ENCODE assay signal across 9 cellular contexts in genomic region chr17:3963214-3964201, GRCh38. TPM values are rescaled to one million over a fixed set of nuclear protein-coding genes. Genes with fewer than 3 reads are reported as not detected.
DNase-seq lines count a peak whose midpoint lies in the region; ATAC-seq, FAIRE-seq and TF ChIP-seq lines count a peak whose summit lies in the region.
"Had no signal": no experiment of that assay in that cellular context is flagged by ENCODE, and none has a peak within 500 bp of the region (broad histone marks: within the 10 kb centered on the region; RNA-seq: fewer than 3 reads in every experiment).

No MANE protein-coding gene starts in this region.

- H3K36me3 Mint-ChIP-seq in activated naive CD4-positive, alpha-beta T cell treated with anti-CD3 and anti-CD28 coated beads, Interleukin-2, amount 50 U/mL, for 24 hours, result peaks cover 2% of the 10 kb centered on the region

- TF ChIP-seq CTCF in GM10266 (IDR thresholded peaks at IDR 0.05; ENCODE audit: control insufficient read depth, insufficient read depth, low read depth, missing control alignments) (no peak), RWPE2 (IDR thresholded peaks at IDR 0.05; ENCODE audit: poor library complexity, severe bottlenecking) (no peak), testis (IDR thresholded peaks at IDR 0.05) (no peak)

- intact Hi-C loops in testis (cut with DNase I; ENCODE audit: low total_unique reads), result no loop called here

- DNase-seq in GM10266 (ENCODE audit: extremely low spot score), result peak; percentile 74
- peak; percentile 49 for DNase-seq in RWPE2 (ENCODE audit: low spot score)
- DNase-seq in testis, result no peak
- DNase-seq in dedifferentiated amniotic fluid mesenchymal stem cell (ENCODE audit: extremely low spot score), result no peak
- DNase-seq in RCC 7860 (ENCODE audit: low spot score), result no peak

- no peaks in the 10 kb centered on the region for H3K36me3 ChIP-seq in RWPE2 (ENCODE audit: low read depth)
- no peaks in the 10 kb centered on the region for H3K36me3 ChIP-seq in mucosa of rectum (ENCODE audit: control insufficient read depth in 2 of 2, insufficient read depth in 2 of 2, low read length in 2 of 2)
- H3K36me3 ChIP-seq in testis (ENCODE audit: low read depth, missing control alignments), result no peaks in the 10 kb centered on the region

- no peak for FAIRE-seq in RCC 7860 (lab: Jason Lieb, UNC)
- FAIRE-seq: islet of Langerhans had no signal

- H3K4me3 ChIP-seq in RWPE2 (ENCODE audit: severe bottlenecking), result peak overlapping the region; percentile 32
- peak overlapping the region; percentile 81 to 84 for H3K4me3 ChIP-seq in mucosa of rectum (ENCODE audit: low read length in 2 of 2)
- peak overlapping the region; percentile 50 to 51 for H3K4me3 ChIP-seq in testis

- 6 to 10% methylated on average over 15 to 58 of the region's 64 CpGs for WGBS in testis, 2 donors

- TF ChIP-seq POLR2A in testis (IDR thresholded peaks at IDR 0.05), result no peak

- H3K4me1 Mint-ChIP-seq in activated naive CD4-positive, alpha-beta T cell treated with anti-CD3 and anti-CD28 coated beads, Interleukin-2, amount 50 U/mL, for 24 hours, result peaks cover 52% of the 10 kb centered on the region

- peak; percentile 3 for ATAC-seq in HG02588 (IDR thresholded peaks at IDR 0.05; ENCODE audit: unreplicated experiment)
- ATAC-seq in RWPE2 (ENCODE audit: low read depth), result no peak

- H3K9me3 ChIP-seq in RWPE2 (ENCODE audit: severe bottlenecking) (no peaks in the 10 kb centered on the region), mucosa of rectum (ENCODE audit: control insufficient read depth in 2 of 2, low read length in 2 of 2) (no peaks in the 10 kb centered on the region), testis (no peaks in the 10 kb centered on the region)

- H3K27ac ChIP-seq in RWPE2 (ENCODE audit: poor library complexity, severe bottlenecking) (no peak overlapping the region), mucosa of rectum (ENCODE audit: low read depth in 2 of 2, low read length in 2 of 2) (peak overlapping the region; percentile 97 to 99), testis (no peak overlapping the region)

- peak overlapping the region; percentile 72 to 97 for H3K9ac ChIP-seq in mucosa of rectum (ENCODE audit: low read depth in 1 of 2, low read length in 2 of 2)

- no peaks in the 10 kb centered on the region for H3K27me3 Mint-ChIP-seq in activated naive CD4-positive, alpha-beta T cell treated with anti-CD3 and anti-CD28 coated beads, Interleukin-2, amount 50 U/mL, for 24 hours

- no peaks in the 10 kb centered on the region for H3K9me3 Mint-ChIP-seq in activated naive CD4-positive, alpha-beta T cell treated with anti-CD3 and anti-CD28 coated beads, Interleukin-2, amount 50 U/mL, for 24 hours

- peak overlapping the region; percentile 81 for H3K4me3 Mint-ChIP-seq in activated naive CD4-positive, alpha-beta T cell treated with anti-CD3 and anti-CD28 coated beads, Interleukin-2, amount 50 U/mL, for 24 hours

- H3K27ac Mint-ChIP-seq in activated naive CD4-positive, alpha-beta T cell treated with anti-CD3 and anti-CD28 coated beads, Interleukin-2, amount 50 U/mL, for 24 hours, result peak overlapping the region; percentile 62

- peaks cover 26% of the 10 kb centered on the region for H3K27me3 ChIP-seq in RWPE2 (ENCODE audit: insufficient read depth, poor library complexity, severe bottlenecking)
- no peaks in the 10 kb centered on the region for H3K27me3 ChIP-seq in mucosa of rectum (ENCODE audit: control insufficient read depth in 2 of 2, insufficient read depth in 2 of 2, low read length in 2 of 2)
- no peaks in the 10 kb centered on the region for H3K27me3 ChIP-seq in testis

- H3K4me1 ChIP-seq in RWPE2 (ENCODE audit: insufficient read depth, poor library complexity, severe bottlenecking) (peaks cover 6% of the 10 kb centered on the region), mucosa of rectum (ENCODE audit: control insufficient read depth in 2 of 2, insufficient read depth in 2 of 2, low read length in 2 of 2) (peaks cover 67 to 78% of the 10 kb centered on the region in 2 donors), testis (peaks cover 36% of the 10 kb centered on the region)

RNA-seq across cellular contexts. Expression of gene ATP2A3, which starts 0.7 kb away (rescaled TPM):
- 10 to 100 TPM in 1 of 2 donors, 1 to 10 TPM in 1; 8.0 to 19.6 TPM for total RNA-seq in testis
- polyA plus RNA-seq in testis (ENCODE audit: insufficient read depth, low read depth, low replicate concordance), result 8.2 TPM

RNA-seq across cellular contexts. Expression of gene P2RX1, which starts 47.2 kb away (rescaled TPM):
- 10 to 100 TPM in 1 of 2 donors, 1 to 10 TPM in 1; 5.0 to 15.2 TPM for total RNA-seq in testis
- polyA plus RNA-seq in testis (ENCODE audit: insufficient read depth, low read depth, low replicate concordance), result 2.5 TPM

Comparison
In these comparisons a context has a peak if more than half of its experiments do, and no peak if none do; other contexts are left out.
1. DNase-seq: peak in GM10266 (single experiment) and RWPE2 (single experiment); none in testis (single experiment), dedifferentiated amniotic fluid mesenchymal stem cell (single experiment) and RCC 7860 (single experiment).
2. H3K27ac ChIP-seq: peak in mucosa of rectum (2 of 2); none in RWPE2 (single experiment) and testis (0 of 2).
3. H3K4me3 ChIP-seq: peak in every context shown above with its lines; median percentile 82 in mucosa of rectum; 50 in testis; 32 in RWPE2.